ENCODE assay signal across 3 cellular contexts in genomic region chr18:27964811-27965210, GRCh38.
TF ChIP-seq lines count a peak whose summit lies in the region.

No MANE protein-coding gene starts in this region.

TF ChIP-seq in Ishikawa, 13 proteins besides CTCF, POLR2A, EP300 and RAD21:
- TF ChIP-seq MAX (IDR thresholded peaks at IDR 0.05) = no peak
- TF ChIP-seq TEAD4 (IDR thresholded peaks at IDR 0.05) = peak; percentile 93
- TF ChIP-seq EGR1 (IDR thresholded peaks at IDR 0.05) = no peak
- TF ChIP-seq CREB1 (IDR thresholded peaks at IDR 0.05; ENCODE audit: low read depth) = no peak

TF ChIP-seq in H1, 55 proteins besides CTCF, POLR2A, EP300 and RAD21:
- TF ChIP-seq TEAD4 (IDR thresholded peaks at IDR 0.05; ENCODE audit: low read depth, low read length) (peak; percentile 97), SP4 (IDR thresholded peaks at IDR 0.05; ENCODE audit: low read length) (no peak)

TF ChIP-seq in HepG2, 621 proteins besides CTCF, POLR2A, EP300 and RAD21:
- TF ChIP-seq FOXA1 (IDR thresholded peaks at IDR 0.05) (no peak), FOXA1 (CRISPR knock-in tag; IDR thresholded peaks at IDR 0.05) (no peak), LRRFIP1 (CRISPR knock-in tag; conservative IDR thresholded peaks at IDR 0.05) (no peak), THAP8 (CRISPR knock-in tag; IDR thresholded peaks at IDR 0.05; ENCODE audit: borderline replicate concordance) (no peak), ZNF335 (CRISPR knock-in tag; IDR thresholded peaks at IDR 0.05) (no peak), MAZ (IDR thresholded peaks at IDR 0.05; ENCODE audit: borderline replicate concordance, low read depth, low read length) (no peak), MAZ (CRISPR knock-in tag; IDR thresholded peaks at IDR 0.05; ENCODE audit: low read depth) (no peak), HOXA9 (CRISPR knock-in tag; IDR thresholded peaks at IDR 0.05; ENCODE audit: borderline replicate concordance) (no peak), TFAP4 (IDR thresholded peaks at IDR 0.05; ENCODE audit: borderline replicate concordance, low read depth) (no peak), TAF15 (IDR thresholded peaks at IDR 0.05; ENCODE audit: low read depth, low read length, poor library complexity, severe bottlenecking) (no peak), HNRNPLL (IDR thresholded peaks at IDR 0.05; ENCODE audit: low read depth, low read length, poor library complexity, severe bottlenecking) (no peak), PREB (CRISPR knock-in tag; IDR thresholded peaks at IDR 0.05) (no peak), ZNF510 (CRISPR knock-in tag; IDR thresholded peaks at IDR 0.05; ENCODE audit: low read depth) (no peak)
- TF ChIP-seq, protein P1, sequence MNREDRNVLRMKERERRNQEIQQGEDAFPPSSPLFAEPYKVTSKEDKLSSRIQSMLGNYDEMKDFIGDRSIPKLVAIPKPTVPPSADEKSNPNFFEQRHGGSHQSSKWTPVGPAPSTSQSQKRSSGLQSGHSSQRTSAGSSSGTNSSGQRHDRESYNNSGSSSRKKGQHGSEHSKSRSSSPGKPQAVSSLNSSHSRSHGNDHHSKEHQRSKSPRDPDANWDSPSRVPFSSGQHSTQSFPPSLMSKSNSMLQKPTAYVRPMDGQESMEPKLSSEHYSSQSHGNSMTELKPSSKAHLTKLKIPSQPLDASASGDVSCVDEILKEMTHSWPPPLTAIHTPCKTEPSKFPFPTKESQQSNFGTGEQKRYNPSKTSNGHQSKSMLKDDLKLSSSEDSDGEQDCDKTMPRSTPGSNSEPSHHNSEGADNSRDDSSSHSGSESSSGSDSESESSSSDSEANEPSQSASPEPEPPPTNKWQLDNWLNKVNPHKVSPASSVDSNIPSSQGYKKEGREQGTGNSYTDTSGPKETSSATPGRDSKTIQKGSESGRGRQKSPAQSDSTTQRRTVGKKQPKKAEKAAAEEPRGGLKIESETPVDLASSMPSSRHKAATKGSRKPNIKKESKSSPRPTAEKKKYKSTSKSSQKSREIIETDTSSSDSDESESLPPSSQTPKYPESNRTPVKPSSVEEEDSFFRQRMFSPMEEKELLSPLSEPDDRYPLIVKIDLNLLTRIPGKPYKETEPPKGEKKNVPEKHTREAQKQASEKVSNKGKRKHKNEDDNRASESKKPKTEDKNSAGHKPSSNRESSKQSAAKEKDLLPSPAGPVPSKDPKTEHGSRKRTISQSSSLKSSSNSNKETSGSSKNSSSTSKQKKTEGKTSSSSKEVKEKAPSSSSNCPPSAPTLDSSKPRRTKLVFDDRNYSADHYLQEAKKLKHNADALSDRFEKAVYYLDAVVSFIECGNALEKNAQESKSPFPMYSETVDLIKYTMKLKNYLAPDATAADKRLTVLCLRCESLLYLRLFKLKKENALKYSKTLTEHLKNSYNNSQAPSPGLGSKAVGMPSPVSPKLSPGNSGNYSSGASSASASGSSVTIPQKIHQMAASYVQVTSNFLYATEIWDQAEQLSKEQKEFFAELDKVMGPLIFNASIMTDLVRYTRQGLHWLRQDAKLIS (CRISPR knock-in tag; IDR thresholded peaks at IDR 0.05) = no peak
